ENCODE assay signal across 12 cellular contexts in genomic region chr22:27754247-27754887, GRCh38. TPM values are rescaled to one million over a fixed set of nuclear protein-coding genes. Genes with fewer than 3 reads are reported as not detected.
DNase-seq lines count a peak whose midpoint lies in the region; TF ChIP-seq lines count a peak whose summit lies in the region.
"Had no signal": no experiment of that assay in that cellular context is flagged by ENCODE, and none has a peak within 500 bp of the region (broad histone marks: within the 10 kb centered on the region; RNA-seq: fewer than 3 reads in every experiment).

No MANE protein-coding gene starts in this region.

- H3K27ac ChIP-seq in SK-N-MC (no peak overlapping the region), stomach (peak overlapping the region in 3 of 5 donors; percentile 42 to 74 (median 73))
- H3K27ac ChIP-seq: 22Rv1 had no signal

- no peak for TF ChIP-seq CTCF in stomach (IDR thresholded peaks at IDR 0.05)

- H3K36me3 ChIP-seq in SK-N-MC (ENCODE audit: insufficient read depth, low read length) (no peaks in the 10 kb centered on the region), stomach (no peaks in the 10 kb centered on the region)

- no peak overlapping the region for H3K9ac ChIP-seq in SK-N-MC (ENCODE audit: insufficient read length)

- H3K4me3 ChIP-seq in SK-N-MC (peak overlapping the region; percentile 25; the same call in 1 of the 2 replicates), stomach (no peak overlapping the region)

- TF ChIP-seq EP300 in stomach (IDR thresholded peaks at IDR 0.05): no peak

- DNase-seq in DMS 273 (lab: John Stamatoyannopoulos, UW; ENCODE audit: unreplicated experiment) (peak; percentile 34), DMS 273 treated with DMSO at 0.1 percent for 48 hours (lab: John Stamatoyannopoulos, UW) (no peak), SK-N-MC (ENCODE audit: low read depth, low spot score) (no peak), glomerular visceral epithelial cell (ENCODE audit: extremely low spot score) (peak; percentile 90), stomach (no peak), DMS53 (lab: John Stamatoyannopoulos, UW) (no peak), KBM-7 (no peak), NCI-H774 (lab: John Stamatoyannopoulos, UW) (no peak)
- DNase-seq: DND-41; stimulated activated CD4-positive, alpha-beta T cell treated with anti-CD3 and anti-CD28 coated beads, Interleukin-12 subunit alpha, Interleukin-12 subunit beta, amount 100 ng/mL, for 4 hours; T-helper 17 cell had no signal

- WGBS in stomach, 5 donors: 78 to 86% (median 84%) methylated on average over 12 to 19 of the region's 19 CpGs

- H3K9me3 ChIP-seq in SK-N-MC (ENCODE audit: low read depth, low read length) (no peaks in the 10 kb centered on the region), stomach (no peaks in the 10 kb centered on the region)

- in situ Hi-C loops in KBM-7 (cut with MboI; ENCODE audit: low pct_unique_long_range_greater_than_20kb, low sequenced_read_pairs): no loop called here

- H3K27me3 ChIP-seq in stomach: no peaks in the 10 kb centered on the region

- peaks cover 4 to 36% (median 23%) of the 10 kb centered on the region in 4 donors for H3K4me1 ChIP-seq in stomach

- intact Hi-C loops in stomach (cut with DNase I; ENCODE audit: low total_unique reads): no loop called here

- no peak for TF ChIP-seq POLR2A in stomach (IDR thresholded peaks at IDR 0.05)

RNA-seq across cellular contexts. Expression of gene MN1, which starts 47.2 kb away (rescaled TPM):
- 1 to 10 TPM; 2.2 to 6.4 (median 4.6) TPM for total RNA-seq in stomach
- polyA plus RNA-seq in stomach: 1 to 10 TPM in 2 of 3 donors, under 1 TPM in 1; 0.50 to 2.4 (median 2.4) TPM

Comparison
In these comparisons a context has a peak if more than half of its experiments do, and no peak if none do; other contexts are left out.
1. DNase-seq: peak in DMS 273 (single experiment) and glomerular visceral epithelial cell (single experiment); none in DMS 273 treated with DMSO at 0.1 percent for 48 hours (single experiment), SK-N-MC (single experiment), stomach (single experiment), DMS53 (single experiment), KBM-7 (single experiment) and NCI-H774 (single experiment).